ENCODE assay signal across 16 cellular contexts in the genomic region with DNA sequence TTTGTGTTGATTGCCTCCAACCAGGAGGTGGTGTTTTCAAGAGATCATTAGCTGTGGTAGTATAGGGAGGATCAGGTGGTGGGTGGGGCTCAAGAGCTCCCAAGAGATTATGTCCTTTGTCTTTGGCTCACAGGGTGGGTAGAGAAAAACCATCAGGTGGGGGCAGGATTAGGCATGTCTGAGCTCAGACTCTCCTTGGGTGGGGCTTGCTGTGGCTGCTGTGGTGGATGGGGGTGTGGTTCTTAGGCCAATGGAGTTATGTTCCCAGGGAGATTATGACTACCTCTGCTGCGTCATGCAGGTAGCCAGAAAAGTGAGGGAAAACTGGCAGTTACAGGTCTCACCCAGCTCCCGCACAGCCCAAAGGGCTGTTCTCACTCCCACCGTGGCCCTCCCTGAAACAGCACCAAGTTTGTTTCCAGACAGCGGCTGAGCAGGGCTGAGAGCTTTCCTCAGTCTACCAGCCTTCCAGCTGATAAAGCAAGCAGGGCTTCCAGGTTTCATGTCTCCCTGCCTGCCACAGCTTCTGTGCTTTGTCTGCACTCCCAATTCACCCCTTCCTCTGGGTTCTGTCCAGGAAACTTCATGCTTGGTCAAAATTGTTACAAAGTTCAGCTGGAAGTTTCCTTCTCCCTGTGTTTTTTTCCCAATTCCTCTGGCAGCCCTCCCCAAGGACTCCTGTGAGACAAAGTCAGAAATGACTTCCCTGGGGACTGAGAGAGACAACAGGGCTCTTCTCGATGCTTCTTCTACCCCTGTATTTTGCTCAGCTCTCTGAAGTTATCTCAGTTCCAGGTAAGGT.
DNase-seq lines count a peak whose midpoint lies in the region; ATAC-seq and TF ChIP-seq lines count a peak whose summit lies in the region.
"Had no signal": no experiment of that assay in that cellular context is flagged by ENCODE, and none has a peak within 500 bp of the region (broad histone marks: within the 10 kb centered on the region; RNA-seq: fewer than 3 reads in every experiment).

No MANE protein-coding gene starts in this region.

- peaks cover 7% of the 10 kb centered on the region for H3K4me1 Mint-ChIP-seq in GM23338
- H3K4me1 Mint-ChIP-seq: activated naive CD4-positive, alpha-beta T cell treated with anti-CD3 and anti-CD28 coated beads, Interleukin-2, amount 50 U/mL, for 24 hours; CD8-positive, alpha-beta memory T cell had no signal

- peak overlapping the region; percentile 89 for H4K91ac ChIP-seq in trophoblast cell (ENCODE audit: low read depth, low read length)

- peak overlapping the region; percentile 7 for H2BK12ac ChIP-seq in trophoblast cell (ENCODE audit: low read length)

- H2AFZ ChIP-seq in GM23338 (peak overlapping the region; percentile 53; the same call in 1 of the 2 replicates), trophoblast cell (ENCODE audit: insufficient read depth, low read length, poor library complexity) (peak overlapping the region; percentile 23)

- H3K14ac ChIP-seq in trophoblast cell (ENCODE audit: low read length), result peak overlapping the region; percentile 52

- H3K9ac ChIP-seq in trophoblast cell (ENCODE audit: low read length), result no peak overlapping the region

- no peak overlapping the region for H2AK5ac ChIP-seq in trophoblast cell (ENCODE audit: low read length)

- no peak overlapping the region for H3K23ac ChIP-seq in trophoblast cell (ENCODE audit: low read length)

- H3K27ac Mint-ChIP-seq in GM23338, result no peak overlapping the region; the same call in 1 of the 2 replicates
- H3K27ac Mint-ChIP-seq: activated CD4-positive, alpha-beta memory T cell treated with anti-CD3 and anti-CD28 coated beads for 36 hours; activated naive CD4-positive, alpha-beta T cell treated with anti-CD3 and anti-CD28 coated beads, Interleukin-2, amount 50 U/mL, for 24 hours; CD8-positive, alpha-beta memory T cell; HFFc6 had no signal

- H3K4me3 ChIP-seq in GM23338, result no peak overlapping the region
- no peak overlapping the region for H3K4me3 ChIP-seq in esophagus (ENCODE audit: low read depth in 1 of 2, low read length in 2 of 2)
- H3K4me3 ChIP-seq in trophoblast cell (ENCODE audit: low read depth, low read length), result no peak overlapping the region
- H3K4me3 ChIP-seq: right lobe of liver had no signal

- H3K4me3 Mint-ChIP-seq in GM23338, result no peak overlapping the region
- H3K4me3 Mint-ChIP-seq: activated CD4-positive, alpha-beta memory T cell treated with anti-CD3 and anti-CD28 coated beads for 36 hours; activated naive CD4-positive, alpha-beta T cell treated with anti-CD3 and anti-CD28 coated beads, Interleukin-2, amount 50 U/mL, for 24 hours; CD8-positive, alpha-beta memory T cell; HFFc6 had no signal

- H3K27me3 ChIP-seq in GM23338 (ENCODE audit: insufficient read depth) (no peaks in the 10 kb centered on the region), esophagus (ENCODE audit: control insufficient read depth in 1 of 2, insufficient read depth in 2 of 2, low read length in 2 of 2) (no peaks in the 10 kb centered on the region), trophoblast cell (ENCODE audit: insufficient read depth, low read length) (no peaks in the 10 kb centered on the region)
- H3K27me3 ChIP-seq: right lobe of liver had no signal

- no peaks in the 10 kb centered on the region for H3K9me3 ChIP-seq in esophagus (ENCODE audit: control insufficient read depth in 2 of 2, insufficient read depth in 1 of 2, low read depth in 1 of 2, low read length in 1 of 2)
- H3K9me3 ChIP-seq in trophoblast cell (ENCODE audit: insufficient read depth, low read depth, low read length), result no peaks in the 10 kb centered on the region
- H3K9me3 ChIP-seq: right lobe of liver had no signal

- H3K9me2 ChIP-seq in GM23338 (ENCODE audit: insufficient read depth), result peaks cover 9% of the 10 kb centered on the region; the same call in 1 of the 2 replicates

- peak overlapping the region; percentile 66 for H3K18ac ChIP-seq in trophoblast cell (ENCODE audit: low read length)

- H4K12ac ChIP-seq in trophoblast cell (ENCODE audit: low read depth, low read length), result no peak overlapping the region

- ATAC-seq in GM23338, result no peak; the same call in 1 of the 3 replicates
- ATAC-seq in GM21576 (IDR thresholded peaks at IDR 0.05; ENCODE audit: unreplicated experiment), result no peak
- ATAC-seq in GM21526 (IDR thresholded peaks at IDR 0.05; ENCODE audit: low FRiP score, unreplicated experiment), result no peak
- ATAC-seq: right lobe of liver had no signal

- WGBS in esophagus, 2 donors, result 48 to 73% methylated on average over 5 of the region's 5 CpGs
- WGBS in trophoblast cell (ENCODE audit: extremely low coverage, insufficient coverage, insufficient read length), result no CpG with 5 or more reads among the region's 5 CpGs

- H3K4ac ChIP-seq in trophoblast cell (ENCODE audit: low read depth, low read length), result no peak overlapping the region

- peak overlapping the region; percentile 92 for H2BK120ac ChIP-seq in trophoblast cell (ENCODE audit: insufficient read depth, low read length, poor library complexity)

- H3K4me2 ChIP-seq in GM23338 (no peak overlapping the region), trophoblast cell (ENCODE audit: low read length) (no peak overlapping the region)

- peaks cover 1% of the 10 kb centered on the region for H3K27me3 Mint-ChIP-seq in GM23338 (ENCODE audit: insufficient read depth, low read depth, poor library complexity)

- no peaks in the 10 kb centered on the region for H3K36me3 ChIP-seq in GM23338 (ENCODE audit: insufficient read depth)
- H3K36me3 ChIP-seq in esophagus (ENCODE audit: control insufficient read depth in 2 of 2, insufficient read depth in 2 of 2, low read length in 1 of 2), result no peaks in the 10 kb centered on the region
- H3K36me3 ChIP-seq in trophoblast cell (ENCODE audit: control insufficient read depth in 1 of 2, insufficient read depth in 2 of 2, low read length in 2 of 2), result no peaks in the 10 kb centered on the region
- H3K36me3 ChIP-seq: right lobe of liver had no signal

- H2BK5ac ChIP-seq in trophoblast cell (ENCODE audit: low read depth, low read length, poor library complexity), result peak overlapping the region; percentile 37

- no peaks in the 10 kb centered on the region for H4K20me1 ChIP-seq in GM23338 (replicated peaks; ENCODE audit: insufficient read depth)

- DNase-seq in GM23338 (ENCODE audit: low spot score) (no peak), NCI-H748 treated with DMSO at 0.1 percent for 48 hours (lab: John Stamatoyannopoulos, UW) (peak; percentile 7), trophoblast cell (no peak), putamen (ENCODE audit: low spot score) (no peak), SIG-M5 treated with dmso at 0.1 percent for 504 hours (lab: John Stamatoyannopoulos, UW; ENCODE audit: unreplicated experiment) (no peak)
- DNase-seq: activated CD4-positive, alpha-beta memory T cell treated with anti-CD3 and anti-CD28 coated beads for 36 hours; activated T-cell treated with anti-CD3 and anti-CD28 coated beads, Interleukin-2, amount 50 U/mL, for 48 hours; CD8-positive, alpha-beta memory T cell; HFFc6; NCI-H2107; occipital lobe; right lobe of liver had no signal

- peak overlapping the region; percentile 73 for H4K8ac ChIP-seq in trophoblast cell (ENCODE audit: low read depth, low read length)

- peaks cover 7% of the 10 kb centered on the region for H3K79me1 ChIP-seq in trophoblast cell (ENCODE audit: low read length)

- H3K4me1 ChIP-seq in GM23338 (ENCODE audit: insufficient read depth) (no peaks in the 10 kb centered on the region), esophagus (ENCODE audit: control insufficient read depth in 2 of 2, insufficient read depth in 2 of 2, low read length in 1 of 2) (peaks cover 0 to 3% of the 10 kb centered on the region in 2 donors), trophoblast cell (ENCODE audit: control insufficient read depth in 1 of 2, insufficient read depth in 2 of 2, low read length in 2 of 2) (peaks cover 7 to 9% of the 10 kb centered on the region in 2 experiments)
- H3K4me1 ChIP-seq: right lobe of liver had no signal

- H3K36me3 Mint-ChIP-seq in GM23338 (ENCODE audit: low read depth), result no peaks in the 10 kb centered on the region
- H3K36me3 Mint-ChIP-seq: activated CD4-positive, alpha-beta memory T cell treated with anti-CD3 and anti-CD28 coated beads for 36 hours; activated naive CD4-positive, alpha-beta T cell treated with anti-CD3 and anti-CD28 coated beads, Interleukin-2, amount 50 U/mL, for 24 hours; CD8-positive, alpha-beta memory T cell had no signal

- TF ChIP-seq CTCF in GM23338 (conservative IDR thresholded peaks at IDR 0.05; ENCODE audit: low read depth in 2 of 2), result no peak

- no peaks in the 10 kb centered on the region for H3K79me2 ChIP-seq in GM23338 (replicated peaks; ENCODE audit: insufficient read depth)
- H3K79me2 ChIP-seq in trophoblast cell (ENCODE audit: control insufficient read depth, insufficient read depth, low read length, poor library complexity), result no peaks in the 10 kb centered on the region

- no peaks in the 10 kb centered on the region for H3F3A ChIP-seq in GM23338 (replicated peaks; ENCODE audit: low read depth)

- H3K27ac ChIP-seq in GM23338 (ENCODE audit: low read depth) (no peak overlapping the region), esophagus (ENCODE audit: low read depth in 2 of 2, low read length in 1 of 2) (peak overlapping the region; percentile 73 to 97), trophoblast cell (ENCODE audit: low read depth, low read length) (peak overlapping the region; percentile 52)
- H3K27ac ChIP-seq: right lobe of liver had no signal

- no peaks in the 10 kb centered on the region for H3K9me3 Mint-ChIP-seq in GM23338
- H3K9me3 Mint-ChIP-seq: activated CD4-positive, alpha-beta memory T cell treated with anti-CD3 and anti-CD28 coated beads for 36 hours; activated naive CD4-positive, alpha-beta T cell treated with anti-CD3 and anti-CD28 coated beads, Interleukin-2, amount 50 U/mL, for 24 hours; CD8-positive, alpha-beta memory T cell had no signal

TF ChIP-seq in GM23338, 12 proteins besides CTCF, POLR2A, EP300 and RAD21 (continues in another document):
- TF ChIP-seq EZH2phosphoT487 (IDR thresholded peaks at IDR 0.05; ENCODE audit: unreplicated experiment), result no peak
- no peak for TF ChIP-seq ZNF114 (CRISPR knock-in tag; IDR thresholded peaks at IDR 0.05)
- no peak for TF ChIP-seq STAT1 (IDR thresholded peaks at IDR 0.05; ENCODE audit: unreplicated experiment)
- no peak for TF ChIP-seq NANOG (IDR thresholded peaks at IDR 0.05; ENCODE audit: borderline replicate concordance)
- no peak for TF ChIP-seq CREB1 (CRISPR knock-in tag; IDR thresholded peaks at IDR 0.05; ENCODE audit: low read depth)
- TF ChIP-seq POLR2AphosphoS5 (IDR thresholded peaks at IDR 0.05; ENCODE audit: low read depth), result no peak
